ENCODE assay signal across 11 cellular contexts in genomic region chr12:46555379-46555778, GRCh38.
DNase-seq lines count a peak whose midpoint lies in the region; ATAC-seq, FAIRE-seq and TF ChIP-seq lines count a peak whose summit lies in the region.
"Had no signal": no experiment of that assay in that cellular context is flagged by ENCODE, and none has a peak within 500 bp of the region (broad histone marks: within the 10 kb centered on the region; RNA-seq: fewer than 3 reads in every experiment).

No MANE protein-coding gene starts in this region.

- FAIRE-seq in kidney (lab: Jason Lieb, UNC), result no peak

- H3K4me1 ChIP-seq in gastrocnemius medialis, result peaks cover 66 to 76% of the 10 kb centered on the region in 2 donors
- no peaks in the 10 kb centered on the region for H3K4me1 ChIP-seq in kidney (ENCODE audit: control insufficient read depth in 1 of 2, insufficient read depth in 1 of 2, low read depth in 1 of 2, low read length in 2 of 2)

- TF ChIP-seq CTCF in gastrocnemius medialis (IDR thresholded peaks at IDR 0.05 in 4 of 5, conservative IDR thresholded peaks at IDR 0.05 in 1 of 5) (no peak), kidney (IDR thresholded peaks at IDR 0.05; ENCODE audit: borderline replicate concordance, extremely low read depth, insufficient read depth) (no peak), GM13977 (IDR thresholded peaks at IDR 0.05; ENCODE audit: extremely low read depth, insufficient read depth, missing control alignments) (no peak)

- intact Hi-C loops in gastrocnemius medialis (cut with DNase I; ENCODE audit: low total_unique reads), result loop anchor here (5.0 to 10.0 kb wide), 5 partner anchors 83 to 563 kb away; partner anchors contain the start of genes SCAF11 and SLC38A1
- intact Hi-C loops in kidney (cut with DNase I), result no loop called here

- H3K36me3 ChIP-seq in gastrocnemius medialis (no peaks in the 10 kb centered on the region), kidney (ENCODE audit: control insufficient read depth in 1 of 2, insufficient read depth in 2 of 2, low read length in 2 of 2) (no peaks in the 10 kb centered on the region)
- H3K36me3 ChIP-seq: ovary, WERI-Rb-1 had no signal

- H3K27ac ChIP-seq in gastrocnemius medialis (peak overlapping the region; percentile 68 to 90 (median 80)), kidney (ENCODE audit: low read depth in 2 of 2, low read length in 2 of 2) (peak overlapping the region in 1 of 2 donors; percentile 56)
- H3K27ac ChIP-seq: WERI-Rb-1 had no signal

- ATAC-seq in gastrocnemius medialis, result no peak
- no peak for ATAC-seq in GM21529 (IDR thresholded peaks at IDR 0.05; ENCODE audit: unreplicated experiment)

- H3K27me3 ChIP-seq in gastrocnemius medialis, result no peaks in the 10 kb centered on the region
- H3K27me3 ChIP-seq: ovary had no signal

- no peak for TF ChIP-seq POLR2A in gastrocnemius medialis (IDR thresholded peaks at IDR 0.05)

- H3K9me3 ChIP-seq in gastrocnemius medialis (no peaks in the 10 kb centered on the region), kidney (ENCODE audit: control insufficient read depth in 1 of 2, low read length in 2 of 2) (no peaks in the 10 kb centered on the region)
- H3K9me3 ChIP-seq: ovary had no signal

- peak overlapping the region in 1 of 4 donors; percentile 0 for H3K4me3 ChIP-seq in gastrocnemius medialis
- H3K4me3 ChIP-seq in kidney (ENCODE audit: low read length in 2 of 2), result no peak overlapping the region
- H3K4me3 ChIP-seq: ovary had no signal

- in situ Hi-C loops in gastrocnemius medialis (cut with MboI; ENCODE audit: low sequenced_read_pairs in 4 of 4) (loop anchor here in 2 of 4 donors (10.0 to 25.0 kb wide), 2 partner anchors 168 to 171 kb away; no protein-coding TSS in a partner anchor), GM13977 (cut with MboI; ENCODE audit: low pct_unique_long_range_greater_than_20kb, low sequenced_read_pairs, unreplicated experiment) (no loop called here)

- peak; percentile 93 for DNase-seq in EH (ENCODE audit: low read depth)
- DNase-seq in RKO (ENCODE audit: low spot score), result peak; percentile 47
- DNase-seq in fibroblast of gingiva (ENCODE audit: low read depth), result peak; percentile 86
- no peak for DNase-seq in gastrocnemius medialis
- no peak for DNase-seq in kidney
- no peak for DNase-seq in AML-193 (lab: John Stamatoyannopoulos, UW)
- DNase-seq in GM13977 (ENCODE audit: low spot score), result no peak
- DNase-seq: GF-D8, ovary, WERI-Rb-1 had no signal

- no peak overlapping the region for H3K9ac ChIP-seq in kidney (ENCODE audit: low read length in 2 of 2)

Comparison
In these comparisons a context has a peak if more than half of its experiments do, and no peak if none do; other contexts are left out.
1. DNase-seq: peak in EH (single experiment), RKO (single experiment) and fibroblast of gingiva (single experiment); none in gastrocnemius medialis (0 of 2), kidney (single experiment), AML-193 (0 of 2) and GM13977 (single experiment).